12 cellular contexts compared by ENCODE assay signal in the genomic region with DNA sequence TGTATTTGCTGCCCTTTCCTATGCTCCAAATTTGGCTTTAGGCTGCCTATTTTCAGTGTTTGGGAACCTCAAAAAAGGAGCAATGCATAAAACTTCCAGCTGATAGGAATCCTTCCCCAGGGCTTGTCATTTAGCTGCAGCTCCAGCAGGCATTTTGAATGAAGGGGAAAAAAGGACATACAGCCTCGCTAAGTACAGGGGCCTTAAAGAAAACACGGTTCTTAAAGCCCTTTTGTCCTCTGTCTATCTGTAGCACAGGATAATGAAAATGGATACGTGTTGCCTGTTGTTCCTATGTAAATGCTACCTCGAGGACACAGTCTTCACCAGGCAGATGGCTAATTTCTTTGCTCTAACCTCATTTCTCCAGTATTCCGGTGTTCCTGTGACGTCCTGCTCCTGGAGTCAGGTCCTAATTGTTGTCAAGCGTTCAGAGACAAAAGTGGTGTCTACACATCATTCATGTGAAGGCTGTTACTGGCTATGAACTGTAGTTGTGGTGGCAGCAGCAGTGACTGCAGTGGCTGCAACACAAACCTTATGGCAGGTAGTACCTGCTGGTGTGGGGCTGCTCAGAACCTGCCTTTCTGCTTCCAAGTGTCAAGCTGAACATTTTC.
"Had no signal": no experiment of that assay in that cellular context is flagged by ENCODE, and none has a peak within 500 bp of the region (broad histone marks: within the 10 kb centered on the region; RNA-seq: fewer than 3 reads in every experiment).

No MANE protein-coding gene starts in this region.

- H3K27ac ChIP-seq: stomach, thoracic aorta, uterus had no signal

- H3K36me3 Mint-ChIP-seq: natural killer cell had no signal

- H3K4me3 ChIP-seq: ovary, skin epidermis, stomach, thoracic aorta, uterus had no signal

- H3K27ac Mint-ChIP-seq: natural killer cell; T-helper 1 cell treated with Interleukin-12 subunit alpha and Interleukin-12 subunit beta and Interleukin-4 antibody, amounts not matched to agents 30 μg/mL and 1 μg/mL, for 36 hours had no signal

- H3K4me1 ChIP-seq: uterus had no signal

- H3K36me3 ChIP-seq: ovary, stomach, thoracic aorta, uterus had no signal

- H3K4me1 Mint-ChIP-seq: natural killer cell had no signal

- H3K9me3 Mint-ChIP-seq: natural killer cell; T-helper 1 cell treated with Interleukin-12 subunit alpha and Interleukin-12 subunit beta and Interleukin-4 antibody, amounts not matched to agents 30 μg/mL and 1 μg/mL, for 36 hours had no signal

- ATAC-seq: esophagus mucosa, left cardiac atrium, natural killer cell had no signal

- H3K27me3 ChIP-seq: ovary, stomach, uterus had no signal

- H3K4me3 Mint-ChIP-seq: natural killer cell; T-helper 1 cell treated with Interleukin-12 subunit alpha and Interleukin-12 subunit beta and Interleukin-4 antibody, amounts not matched to agents 30 μg/mL and 1 μg/mL, for 36 hours had no signal

- DNase-seq: activated CD4-positive, CD25-positive, alpha-beta regulatory T cell; activated naive CD4-positive, alpha-beta T cell treated with anti-CD3 and anti-CD28 coated beads, Interleukin-2, amount 50 U/mL, for 16 hours; dermis blood vessel endothelial cell; left cardiac atrium; natural killer cell; ovary; stomach; uterus had no signal

- H3K9me3 ChIP-seq: ovary, stomach, thoracic aorta, uterus had no signal
